14 cellular contexts compared by ENCODE assay signal in genomic region chr1:188128761-188129160, GRCh38.
DNase-seq lines count a peak whose midpoint lies in the region; ATAC-seq and TF ChIP-seq lines count a peak whose summit lies in the region.
"Had no signal": no experiment of that assay in that cellular context is flagged by ENCODE, and none has a peak within 500 bp of the region (broad histone marks: within the 10 kb centered on the region; RNA-seq: fewer than 3 reads in every experiment).

No MANE protein-coding gene starts in this region.

- no peak for TF ChIP-seq CTCF in spleen (IDR thresholded peaks at IDR 0.05 in 8 of 11, conservative IDR thresholded peaks at IDR 0.05 in 3 of 11)
- TF ChIP-seq CTCF in lower leg skin (IDR thresholded peaks at IDR 0.05): no peak

- H3K27ac ChIP-seq in spleen: no peak overlapping the region

- no peaks in the 10 kb centered on the region for H3K36me3 ChIP-seq in spleen

- no peaks in the 10 kb centered on the region for H3K27me3 ChIP-seq in spleen (replicated peaks in 1 of 7)

- TF ChIP-seq POLR2A in spleen (IDR thresholded peaks at IDR 0.05) (no peak), lower leg skin (IDR thresholded peaks at IDR 0.05) (no peak)

- DNase-seq in NCI-H748 (lab: John Stamatoyannopoulos, UW; ENCODE audit: unreplicated experiment) (peak; percentile 48), NCI-H748 treated with DMSO at 0.1 percent for 48 hours (lab: John Stamatoyannopoulos, UW) (no peak), NCI-H226 (peak; percentile 60), dermis blood vessel endothelial cell (peak; percentile 27), spleen (peak; percentile 51), lower leg skin (ENCODE audit: low spot score in 2 of 2) (no peak)
- DNase-seq: activated naive CD8-positive, alpha-beta T cell treated with anti-CD3 and anti-CD28 coated beads, Interleukin-2, amount 10 ng/mL, durations not matched to agents 7 days and 5 days; AML-193; effector memory CD4-positive, alpha-beta T cell; naive B cell; NCI-H2227 treated with DMSO at 0.1 percent for 48 hours; small intestine had no signal

- no peak for ATAC-seq in HG03196 (IDR thresholded peaks at IDR 0.05; ENCODE audit: unreplicated experiment)
- ATAC-seq in HG02884 (IDR thresholded peaks at IDR 0.05; ENCODE audit: unreplicated experiment): no peak

- intact Hi-C loops in spleen (cut with DNase I; ENCODE audit: low total_unique reads): no loop called here
- intact Hi-C loops in lower leg skin (cut with DNase I; ENCODE audit: low total_unique reads): no loop called here

- peaks cover 0 to 32% (median 4%) of the 10 kb centered on the region in 8 donors for H3K9me3 ChIP-seq in spleen

- 92 to 100% (median 94%) methylated on average over 1 to 3 of the region's 3 CpGs for whole genome bisulfite sequencing in spleen, 5 donors
- WGBS in lower leg skin, 2 donors: 92 to 93% methylated on average over 3 of the region's 3 CpGs

- H3K4me3 ChIP-seq in spleen (no peak overlapping the region), lower leg skin (ENCODE audit: low read depth, poor library complexity, severe bottlenecking) (no peak overlapping the region)

- H3K4me1 ChIP-seq in spleen: no peaks in the 10 kb centered on the region

Comparison
In these comparisons a context has a peak if more than half of its experiments do, and no peak if none do; other contexts are left out.
1. DNase-seq: peak in NCI-H748 (single experiment), NCI-H226 (single experiment), dermis blood vessel endothelial cell (single experiment) and spleen (single experiment); none in NCI-H748 treated with DMSO at 0.1 percent for 48 hours (single experiment) and lower leg skin (0 of 2).